ENCODE assay signal across 8 cellular contexts in the genomic region with DNA sequence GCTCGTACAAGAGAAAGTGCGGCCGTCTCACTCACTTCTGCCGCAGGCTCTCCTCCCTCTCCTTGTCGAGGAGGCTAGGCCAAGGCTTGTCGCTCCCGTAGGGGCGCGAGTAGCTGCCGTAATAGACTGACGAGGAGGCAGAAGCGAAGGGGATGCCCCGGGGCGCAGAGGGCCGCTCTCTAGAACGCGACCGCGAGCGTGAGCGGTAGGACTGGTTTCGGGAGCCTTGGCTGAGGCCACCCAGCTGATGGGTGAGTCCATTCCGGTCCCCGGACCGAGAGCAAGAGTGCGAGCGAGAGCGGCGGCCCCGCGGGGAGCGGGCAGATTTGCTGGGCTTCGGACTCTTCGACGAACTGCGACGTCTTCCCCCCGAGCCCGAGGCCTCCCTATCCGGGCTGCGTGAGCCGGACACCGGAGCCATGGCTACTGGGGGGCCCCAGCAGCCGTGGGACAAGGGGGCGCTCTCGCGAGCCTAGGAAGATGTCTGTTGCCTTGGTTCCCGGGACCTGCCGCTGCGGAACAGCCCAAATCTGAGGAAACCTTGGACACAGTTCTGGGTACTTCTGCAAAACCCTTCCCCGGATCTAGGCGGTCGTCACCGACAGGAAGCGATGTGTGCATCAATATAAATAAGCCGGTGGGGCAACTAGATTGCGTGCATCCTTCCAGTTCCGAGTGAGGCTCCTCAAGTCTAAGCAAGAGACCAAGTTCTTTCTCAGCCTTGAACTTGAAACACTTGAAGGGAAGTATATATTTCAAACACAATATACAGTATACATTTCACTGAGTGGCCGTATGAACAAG. TPM values are rescaled to one million over a fixed set of nuclear protein-coding genes. Genes with fewer than 3 reads are reported as not detected.
DNase-seq lines count a peak whose midpoint lies in the region; ATAC-seq, FAIRE-seq and TF ChIP-seq lines count a peak whose summit lies in the region.

A gene (minus strand): TSS at position 567 of the 804 bp plus-strand sequence. CDS start 146 bp downstream, at position 421.

- TF ChIP-seq CTCF in BE2C (IDR thresholded peaks at IDR 0.05; ENCODE audit: low read depth, low read length), result no peak
- TF ChIP-seq CTCF in choroid plexus epithelial cell (conservative IDR thresholded peaks at IDR 0.05; ENCODE audit: low read depth, low read length), result no peak
- TF ChIP-seq CTCF in kidney (IDR thresholded peaks at IDR 0.05; ENCODE audit: borderline replicate concordance, extremely low read depth, insufficient read depth), result no peak

- peak within 1 kb of the TSS; percentile 71 to 80 for H3K9ac ChIP-seq in kidney (ENCODE audit: low read length in 2 of 2)

- H3K4me3 ChIP-seq in BE2C (ENCODE audit: low read depth, low read length) (peak within 1 kb of the TSS; percentile 71), choroid plexus epithelial cell (ENCODE audit: low read depth, low read length) (peak within 1 kb of the TSS; percentile 74), kidney (ENCODE audit: low read length in 2 of 2) (peak within 1 kb of the TSS; percentile 80 to 92)

- H3K36me3 Mint-ChIP-seq in activated CD4-positive, alpha-beta T cell treated with anti-CD3 and anti-CD28 coated beads for 36 hours (ENCODE audit: low read depth), result peaks cover 5% of the 10 kb centered on the region

- peaks cover 20% of the 10 kb centered on the region for H3K4me1 Mint-ChIP-seq in activated CD4-positive, alpha-beta T cell treated with anti-CD3 and anti-CD28 coated beads for 36 hours

- H3K4me1 ChIP-seq in BE2C (no peaks in the 10 kb centered on the region), kidney (ENCODE audit: control insufficient read depth in 1 of 2, insufficient read depth in 1 of 2, low read depth in 1 of 2, low read length in 2 of 2) (peaks cover 0 to 2% of the 10 kb centered on the region in 2 donors)

- CTCF ChIA-PET in activated CD4-positive, alpha-beta T cell treated with anti-CD3 and anti-CD28 coated beads for 36 hours (lab: Charles Lee), result interaction anchor here (0.7 kb wide), 1 partner anchor 306 kb away, joined by 3 read pairs; no protein-coding TSS in a partner anchor

- H3K36me3 ChIP-seq in BE2C, result no peaks in the 10 kb centered on the region
- H3K36me3 ChIP-seq in kidney (ENCODE audit: control insufficient read depth in 1 of 2, insufficient read depth in 2 of 2, low read length in 2 of 2), result no peaks in the 10 kb centered on the region

- no peaks in the 10 kb centered on the region for H3K27me3 ChIP-seq in BE2C

- ATAC-seq in HG03439 (IDR thresholded peaks at IDR 0.05; ENCODE audit: unreplicated experiment), result peak; percentile 83
- peak; percentile 89 for ATAC-seq in activated CD4-positive, alpha-beta T cell treated with anti-CD3 and anti-CD28 coated beads for 36 hours

- peak within 1 kb of the TSS; percentile 98 for H3K27ac Mint-ChIP-seq in activated CD4-positive, alpha-beta T cell treated with anti-CD3 and anti-CD28 coated beads for 36 hours

- peak; percentile 62 for FAIRE-seq in kidney (lab: Jason Lieb, UNC)

- POLR2A ChIA-PET in activated CD4-positive, alpha-beta T cell treated with anti-CD3 and anti-CD28 coated beads for 36 hours (lab: Charles Lee), result interaction anchor here (1.6 kb wide), 1 partner anchor 152 kb away, joined by 8 read pairs; a partner anchor contains a TSS

- H3K9me3 Mint-ChIP-seq in activated CD4-positive, alpha-beta T cell treated with anti-CD3 and anti-CD28 coated beads for 36 hours (ENCODE audit: low read depth), result no peaks in the 10 kb centered on the region

- H3K4me3 Mint-ChIP-seq in activated CD4-positive, alpha-beta T cell treated with anti-CD3 and anti-CD28 coated beads for 36 hours, result peak within 1 kb of the TSS; percentile 99

- H3K27me3 Mint-ChIP-seq in activated CD4-positive, alpha-beta T cell treated with anti-CD3 and anti-CD28 coated beads for 36 hours, result peaks cover under 1% of the 10 kb centered on the region

- intact Hi-C loops in activated CD4-positive, alpha-beta T cell treated with anti-CD3 and anti-CD28 coated beads for 36 hours (cut with DNase I, micrococcal nuclease), result loop anchor here (1.0 to 10.0 kb wide), 8 partner anchors 72 to 475 kb away; a partner anchor contains a TSS
- intact Hi-C loops in kidney (cut with DNase I), result no loop called here

- H3K9me3 ChIP-seq in BE2C (no peaks in the 10 kb centered on the region), kidney (ENCODE audit: control insufficient read depth in 1 of 2, low read length in 2 of 2) (no peaks in the 10 kb centered on the region)

- peak within 1 kb of the TSS; percentile 74 to 77 for H3K27ac ChIP-seq in kidney (ENCODE audit: low read depth in 2 of 2, low read length in 2 of 2)

- DNase-seq in BE2C (peak; percentile 76), GM19238 (ENCODE audit: insufficient read length, low spot score) (peak; percentile 45), NCI-H460 (ENCODE audit: extremely low read depth, low read depth) (peak; percentile 88), choroid plexus epithelial cell (ENCODE audit: low read depth) (peak; percentile 96), kidney (peak; percentile 89)
- DNase-seq in activated CD4-positive, alpha-beta T cell treated with anti-CD3 and anti-CD28 coated beads for 36 hours, result peak; percentile 84
- DNase-seq in stimulated activated CD4-positive, alpha-beta T cell treated with anti-CD3 and anti-CD28 coated beads, Interleukin-15, amount 100 ng/mL, for 24 hours, result peak; percentile 79

RNA-seq across cellular contexts. Expression of the gene that starts here (rescaled TPM):
- 8.6 TPM for polyA plus RNA-seq in BE2C (2012; ENCODE audit: insufficient read depth, insufficient read length, low read depth)
- 16.4 and 17.3 TPM in 2 replicates for total RNA-seq in NCI-H460 (2014; rRNA removed; shearing (Covaris generic))
- polyA plus RNA-seq in NCI-H460 (2014; cell fraction: nucleus; rRNA removed), result 5.4 and 5.8 TPM in 2 replicates
- 10 to 100 TPM; 11.8 to 12.2 TPM for total RNA-seq in activated CD4-positive, alpha-beta T cell treated with anti-CD3 and anti-CD28 coated beads for 36 hours
- total RNA-seq in kidney, result 7.7 TPM
- 9.9 TPM for polyA plus RNA-seq in kidney (ENCODE audit: insufficient read depth, low read depth, low replicate concordance)

Comparison
In these comparisons a context has a peak if more than half of its experiments do, and no peak if none do; other contexts are left out.
1. Peak in every context shown above with its lines: DNase-seq, ATAC-seq, H3K4me3 ChIP-seq and H3K27ac ChIP-seq.
2. DNase-seq: peak in every context shown above with its lines; median percentile 96 in choroid plexus epithelial cell; 89 in kidney; 88 in NCI-H460; 84 in activated CD4-positive, alpha-beta T cell treated with anti-CD3 and anti-CD28 coated beads for 36 hours; 79 in stimulated activated CD4-positive, alpha-beta T cell treated with anti-CD3 and anti-CD28 coated beads, Interleukin-15, amount 100 ng/mL, for 24 hours; 76 in BE2C; 45 in GM19238.